In the genomic region with DNA sequence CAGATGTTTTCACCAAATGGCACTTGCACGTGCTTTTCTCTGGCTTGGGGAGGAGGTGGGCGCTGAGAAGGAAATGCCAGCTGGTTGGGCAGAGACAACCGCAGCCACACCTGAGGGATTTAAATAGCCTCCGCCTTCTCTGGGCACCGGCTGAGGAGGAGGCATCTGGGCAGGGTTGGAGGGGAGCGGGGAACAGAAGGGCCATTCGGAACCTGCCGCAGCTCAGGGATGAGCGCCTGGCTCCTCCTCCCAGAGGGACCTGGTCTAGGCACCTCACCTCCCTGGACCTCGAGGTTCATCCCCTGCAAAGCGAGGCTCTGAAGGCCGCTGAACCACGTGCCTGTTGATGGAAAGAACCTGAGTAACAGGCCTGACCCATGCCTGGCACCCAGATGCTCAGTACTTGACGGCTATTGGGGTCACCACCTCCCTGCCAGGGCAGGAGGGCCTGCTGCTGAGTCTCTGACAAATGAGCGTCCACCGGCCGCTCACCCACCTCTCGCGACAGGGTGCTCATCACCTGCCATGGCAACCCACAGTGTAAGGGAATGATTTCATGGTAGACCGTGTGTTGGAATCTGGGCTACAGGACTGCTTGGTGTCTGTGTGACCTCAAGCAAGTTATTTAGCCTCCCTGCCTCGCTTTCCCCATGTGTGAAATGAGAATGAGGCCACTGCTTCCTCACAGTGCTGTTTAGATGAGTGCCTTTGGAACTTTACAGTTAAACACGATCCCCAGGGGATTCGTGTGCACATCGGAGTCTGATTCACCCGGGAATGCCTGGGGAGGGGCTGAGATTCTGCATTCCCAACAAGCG, we compare ENCODE assay signal across 21 cellular contexts. TPM values are rescaled to one million over a fixed set of nuclear protein-coding genes. Genes with fewer than 3 reads are reported as not detected.
DNase-seq lines count a peak whose midpoint lies in the region; ATAC-seq, FAIRE-seq and TF ChIP-seq lines count a peak whose summit lies in the region.
"Had no signal": no experiment of that assay in that cellular context is flagged by ENCODE, and none has a peak within 500 bp of the region (broad histone marks: within the 10 kb centered on the region; RNA-seq: fewer than 3 reads in every experiment).

No MANE protein-coding gene starts in this region.

- H3K27me3 Mint-ChIP-seq in HFFc6 (ENCODE audit: insufficient read depth) = peaks cover 16% of the 10 kb centered on the region

- H3K9me3 Mint-ChIP-seq in HFFc6 = no peaks in the 10 kb centered on the region
- H3K9me3 Mint-ChIP-seq: activated naive CD8-positive, alpha-beta T cell treated with anti-CD3 and anti-CD28 coated beads, Interleukin-2, amount 50 U/mL, for 24 hours; dendritic cell treated with granulocyte-macrophage colony-stimulating factor and Interleukin-4, amounts not matched to agents 40 ng/mL and 50 ng/mL, for 4 days had no signal

- no peaks in the 10 kb centered on the region for H3K36me3 ChIP-seq in BLaER1
- no peaks in the 10 kb centered on the region for H3K36me3 ChIP-seq in mucosa of descending colon (ENCODE audit: low read depth)
- H3K36me3 ChIP-seq: gastrocnemius medialis, right lobe of liver, stomach, upper lobe of left lung had no signal

- H3K9ac ChIP-seq in BLaER1 = no peak overlapping the region

- H3K4me1 ChIP-seq in BLaER1 (peaks cover 76% of the 10 kb centered on the region), mucosa of descending colon (ENCODE audit: low read depth) (peaks cover 13% of the 10 kb centered on the region)

- ATAC-seq in mucosa of descending colon (peak; percentile 45), HG02973 (IDR thresholded peaks at IDR 0.05; ENCODE audit: unreplicated experiment) (no peak)
- ATAC-seq: activated naive CD8-positive, alpha-beta T cell treated with anti-CD3 and anti-CD28 coated beads, Interleukin-2, amount 50 U/mL, for 24 hours; gastrocnemius medialis; right lobe of liver had no signal

- H3K4me2 ChIP-seq in BLaER1 = peak overlapping the region; percentile 91

- H3K4me3 ChIP-seq in BLaER1 (no peak overlapping the region), mucosa of descending colon (no peak overlapping the region)
- H3K4me3 ChIP-seq: gastrocnemius medialis, right lobe of liver, SK-N-MC, stomach, upper lobe of left lung had no signal

- H3K27ac ChIP-seq in BLaER1 = no peak overlapping the region
- H3K27ac ChIP-seq: gastrocnemius medialis, right lobe of liver, SK-N-MC, stomach, upper lobe of left lung had no signal

- no peak for TF ChIP-seq CTCF in mucosa of descending colon (IDR thresholded peaks at IDR 0.05)
- TF ChIP-seq CTCF in HFFc6 (IDR thresholded peaks at IDR 0.05) = no peak

- no peak for DNase-seq in GM12891 (ENCODE audit: insufficient read length, low spot score)
- DNase-seq in SW480 (ENCODE audit: low spot score) = peak; percentile 52
- DNase-seq in mucosa of descending colon = peak in 1 of 3 donors; percentile 40
- no peak for DNase-seq in GM19238 (ENCODE audit: insufficient read length, low spot score)
- no peak for DNase-seq in NCI-H2081 treated with DMSO at 0.1 percent for 48 hours (lab: John Stamatoyannopoulos, UW)
- DNase-seq in HFFc6 = no peak
- DNase-seq: activated naive CD8-positive, alpha-beta T cell treated with anti-CD3 and anti-CD28 coated beads, Interleukin-2, amount 50 U/mL, for 24 hours; gastrocnemius medialis; NCI-H187; stimulated activated CD4-positive, alpha-beta T cell treated with anti-CD3 and anti-CD28 coated beads, Interleukin-1b, Interleukin-23, amount 100 ng/mL, for 48 hours; stomach; T-helper 9 cell; upper lobe of left lung had no signal

- no peak for TF ChIP-seq POLR2A in GM12891 (IDR thresholded peaks at IDR 0.05; ENCODE audit: low read depth, low read length)

- intact Hi-C loops in mucosa of descending colon (cut with DNase I, micrococcal nuclease) = no loop called here

- no peaks in the 10 kb centered on the region for H4K20me1 ChIP-seq in BLaER1

- H3K36me3 Mint-ChIP-seq in HFFc6 (ENCODE audit: low read depth) = no peaks in the 10 kb centered on the region

- no peaks in the 10 kb centered on the region for H3K9me3 ChIP-seq in BLaER1
- no peaks in the 10 kb centered on the region for H3K9me3 ChIP-seq in mucosa of descending colon
- H3K9me3 ChIP-seq: gastrocnemius medialis, right lobe of liver, stomach, upper lobe of left lung had no signal

- H3K4me1 Mint-ChIP-seq in HFFc6 (ENCODE audit: low read depth) = peaks cover 14% of the 10 kb centered on the region

- H3K4me3 Mint-ChIP-seq in HFFc6 = no peak overlapping the region
- H3K4me3 Mint-ChIP-seq: dendritic cell treated with granulocyte-macrophage colony-stimulating factor and Interleukin-4, amounts not matched to agents 40 ng/mL and 50 ng/mL, for 4 days had no signal

- FAIRE-seq in GM12891 (lab: Jason Lieb, UNC) = peak; percentile 26

- no peak overlapping the region for H3K27ac Mint-ChIP-seq in HFFc6
- H3K27ac Mint-ChIP-seq: activated naive CD8-positive, alpha-beta T cell treated with anti-CD3 and anti-CD28 coated beads, Interleukin-2, amount 50 U/mL, for 24 hours; dendritic cell treated with granulocyte-macrophage colony-stimulating factor and Interleukin-4, amounts not matched to agents 40 ng/mL and 50 ng/mL, for 4 days had no signal

- peaks cover 33% of the 10 kb centered on the region for H3K27me3 ChIP-seq in BLaER1
- H3K27me3 ChIP-seq: right lobe of liver had no signal

TF ChIP-seq in GM12891, 5 proteins besides CTCF, POLR2A, EP300 and RAD21:
- TF ChIP-seq PAX5 (IDR thresholded peaks at IDR 0.05; ENCODE audit: insufficient read depth, low read length, severe bottlenecking) (no peak), TAF1 (IDR thresholded peaks at IDR 0.05; ENCODE audit: low read depth, low read length) (no peak), SPI1 (IDR thresholded peaks at IDR 0.05; ENCODE audit: low read depth, low read length) (no peak), POU2F2 (IDR thresholded peaks at IDR 0.05; ENCODE audit: low read depth, low read length) (no peak), POLR2AphosphoS5 (IDR thresholded peaks at IDR 0.05; ENCODE audit: low read depth, low read length) (no peak)

RNA-seq across cellular contexts. Expression of gene KDELR3, which starts 2.0 kb away (rescaled TPM):
- polyA plus RNA-seq in GM12891 (2012; ENCODE audit: low read depth, missing spikeins) = 0.69 TPM
- total RNA-seq in mucosa of descending colon = 10 to 100 TPM in 2 of 3 donors, 1 to 10 TPM in 1; 4.2 to 14.4 (median 11.3) TPM
- total RNA-seq in HFFc6 (2021; fragmentation: NEBNext Ultra II Directional; extraction: Animal tissue kit (Norgen Biotek cat#: 25700)) = 100 to 1,000 TPM; 138 to 187 (median 172) TPM

RNA-seq across cellular contexts. Expression of gene KCNJ4, which starts 10.9 kb away (rescaled TPM):
- not detected for polyA plus RNA-seq in GM12891 (2012; ENCODE audit: low read depth, missing spikeins)
- total RNA-seq in mucosa of descending colon = not detected
- not detected for total RNA-seq in HFFc6 (2021; fragmentation: NEBNext Ultra II Directional; extraction: Animal tissue kit (Norgen Biotek cat#: 25700))
- total RNA-seq: epithelial cell of proximal tubule, gastrocnemius medialis, mucosa of gallbladder, NCI-H460, right lobe of liver, stomach, upper lobe of left lung had no signal
- polyA plus RNA-seq: stomach had no signal

RNA-seq across cellular contexts. Expression of gene DDX17, which starts 40.2 kb away (rescaled TPM):
- polyA plus RNA-seq in GM12891 (2012; ENCODE audit: low read depth, missing spikeins) = 142 TPM
- 100 to 1,000 TPM; 279 to 464 (median 363) TPM for total RNA-seq in mucosa of descending colon
- total RNA-seq in HFFc6 (2021; fragmentation: NEBNext Ultra II Directional; extraction: Animal tissue kit (Norgen Biotek cat#: 25700)) = 100 to 1,000 TPM; 211 to 246 (median 220) TPM

Comparison
In these comparisons a context has a peak if more than half of its experiments do, and no peak if none do; other contexts are left out.
1. RNA of gene KDELR3, which starts 2.0 kb away (total RNA-seq): 138 to 187 TPM in HFFc6; 4.2 to 14.4 TPM in mucosa of descending colon; every median in the first group is over 4 times any median in the second.